In the genomic region with DNA sequence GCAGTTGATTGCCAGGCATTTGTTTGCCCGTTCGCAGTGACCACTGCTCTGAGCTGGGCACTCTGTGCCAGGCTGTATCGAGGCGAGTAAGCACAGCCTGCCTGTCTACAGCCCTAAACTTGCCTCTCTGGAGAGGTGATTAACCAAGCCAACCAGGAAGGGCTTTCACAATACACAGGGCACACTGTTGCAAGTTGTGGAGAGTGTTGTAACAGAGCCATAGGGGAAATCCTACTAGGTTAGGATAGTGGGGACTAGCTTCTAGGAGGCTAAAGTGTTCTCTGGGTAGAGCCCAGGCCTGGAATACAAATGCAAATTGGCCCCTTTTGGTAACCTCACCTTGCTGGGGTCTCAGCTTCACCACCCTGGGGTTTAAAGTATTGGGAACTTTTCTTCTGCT, we compare ENCODE assay signal across 12 cellular contexts. TPM values are rescaled to one million over a fixed set of nuclear protein-coding genes. Genes with fewer than 3 reads are reported as not detected.
DNase-seq lines count a peak whose midpoint lies in the region; ATAC-seq and TF ChIP-seq lines count a peak whose summit lies in the region.
"Had no signal": no experiment of that assay in that cellular context is flagged by ENCODE, and none has a peak within 500 bp of the region (broad histone marks: within the 10 kb centered on the region; RNA-seq: fewer than 3 reads in every experiment).

No MANE protein-coding gene starts in this region.

- H3K36me3 Mint-ChIP-seq in activated B cell treated with CpG ODN at 0.5 μM for 24 hours (ENCODE audit: low read depth), result peaks cover 70% of the 10 kb centered on the region

- H3K27me3 Mint-ChIP-seq in activated B cell treated with CpG ODN at 0.5 μM for 24 hours, result no peaks in the 10 kb centered on the region
- no peaks in the 10 kb centered on the region for H3K27me3 Mint-ChIP-seq in stimulated activated naive CD8-positive, alpha-beta T cell treated with anti-CD3 and anti-CD28 coated beads, Interleukin-15, amount 100 ng/mL, for 72 hours

- no peak overlapping the region for H3K4me3 Mint-ChIP-seq in activated B cell treated with CpG ODN at 0.5 μM for 24 hours
- no peak overlapping the region for H3K4me3 Mint-ChIP-seq in stimulated activated naive CD8-positive, alpha-beta T cell treated with anti-CD3 and anti-CD28 coated beads, Interleukin-15, amount 100 ng/mL, for 72 hours

- 87% methylated on average over 4 of the region's 4 CpGs for WGBS in right cardiac atrium

- no peaks in the 10 kb centered on the region for H3K27me3 ChIP-seq in right cardiac atrium (ENCODE audit: control insufficient read depth, insufficient read depth)
- H3K27me3 ChIP-seq: tibial nerve had no signal

- DNase-seq in SIG-M5 treated with dmso at 0.1 percent for 504 hours (lab: John Stamatoyannopoulos, UW; ENCODE audit: unreplicated experiment), result peak; percentile 82
- no peak for DNase-seq in SIG-M5 (lab: John Stamatoyannopoulos, UW)
- no peak for DNase-seq in activated B cell treated with CpG ODN at 0.5 μM for 24 hours
- peak in 2 of 3 donors; percentile 24 to 43 for DNase-seq in right cardiac atrium
- DNase-seq in stimulated activated naive CD8-positive, alpha-beta T cell treated with anti-CD3 and anti-CD28 coated beads, Interleukin-15, amount 100 ng/mL, for 72 hours, result no peak
- DNase-seq in stimulated activated CD8-positive, alpha-beta memory T cell treated with anti-CD3 and anti-CD28 coated beads, Interleukin-4, amount 100 ng/mL, for 48 hours, result no peak
- no peak for DNase-seq in NCI-H82 (lab: John Stamatoyannopoulos, UW)
- DNase-seq: 8988T, T-helper 2 cell had no signal

- no peaks in the 10 kb centered on the region for H3K4me1 ChIP-seq in right cardiac atrium (ENCODE audit: control insufficient read depth, insufficient read depth, low read length)
- H3K4me1 ChIP-seq: tibial nerve had no signal

- peaks cover 80% of the 10 kb centered on the region for H3K4me1 Mint-ChIP-seq in activated B cell treated with CpG ODN at 0.5 μM for 24 hours
- H3K4me1 Mint-ChIP-seq in stimulated activated naive CD8-positive, alpha-beta T cell treated with anti-CD3 and anti-CD28 coated beads, Interleukin-15, amount 100 ng/mL, for 72 hours, result peaks cover 69% of the 10 kb centered on the region

- POLR2A ChIA-PET in activated B cell treated with CpG ODN at 0.5 μM for 24 hours (lab: Charles Lee), result interaction anchor here (4.1 to 16.6 kb wide), 2 partner anchors 11 to 20 kb away, joined by 42 to 440 read pairs; no protein-coding TSS in a partner anchor

- intact Hi-C loops in activated B cell treated with CpG ODN at 0.5 μM for 24 hours (cut with micrococcal nuclease), result no loop called here
- intact Hi-C loops in right cardiac atrium (cut with DNase I), result no loop called here

- H3K9me3 Mint-ChIP-seq in activated B cell treated with CpG ODN at 0.5 μM for 24 hours, result no peaks in the 10 kb centered on the region
- H3K9me3 Mint-ChIP-seq in stimulated activated naive CD8-positive, alpha-beta T cell treated with anti-CD3 and anti-CD28 coated beads, Interleukin-15, amount 100 ng/mL, for 72 hours, result no peaks in the 10 kb centered on the region

- no peaks in the 10 kb centered on the region for H3K9me3 ChIP-seq in right cardiac atrium (ENCODE audit: control insufficient read depth, low read length)
- H3K9me3 ChIP-seq: tibial nerve had no signal

- H3K27ac ChIP-seq in right cardiac atrium (ENCODE audit: low read length), result no peak overlapping the region
- H3K27ac ChIP-seq: tibial nerve had no signal

- peak overlapping the region; percentile 97 for H3K27ac Mint-ChIP-seq in activated B cell treated with CpG ODN at 0.5 μM for 24 hours
- H3K27ac Mint-ChIP-seq in stimulated activated naive CD8-positive, alpha-beta T cell treated with anti-CD3 and anti-CD28 coated beads, Interleukin-15, amount 100 ng/mL, for 72 hours, result peak overlapping the region; percentile 5 to 35

- no peak overlapping the region for H3K4me3 ChIP-seq in right cardiac atrium (ENCODE audit: low read length)
- H3K4me3 ChIP-seq: K562, tibial nerve had no signal

- TF ChIP-seq CTCF in activated B cell treated with CpG ODN at 0.5 μM for 24 hours (IDR thresholded peaks at IDR 0.05), result no peak

- CTCF ChIA-PET in activated B cell treated with CpG ODN at 0.5 μM for 24 hours (lab: Charles Lee), result interaction anchor here (1.4 to 7.2 kb wide), 3 partner anchors 9 to 58 kb away, joined by 7 to 107 read pairs (median 34); no protein-coding TSS in a partner anchor

- ATAC-seq in activated B cell treated with CpG ODN at 0.5 μM for 24 hours (ENCODE audit: low read depth) (no peak), right cardiac atrium (peak; percentile 67 to 77), GM21576 (IDR thresholded peaks at IDR 0.05; ENCODE audit: unreplicated experiment) (no peak)
- peak; percentile 63 for ATAC-seq in stimulated activated naive CD8-positive, alpha-beta T cell treated with anti-CD3 and anti-CD28 coated beads, Interleukin-15, amount 100 ng/mL, for 72 hours
- ATAC-seq: K562 had no signal

RNA-seq across cellular contexts. Expression of a gene that starts 23.8 kb away (rescaled TPM):
- total RNA-seq in activated B cell treated with CpG ODN at 0.5 μM for 24 hours (183 and 194 TPM in 2 replicates), right cardiac atrium (10 to 100 TPM; 37.2 to 45.9 (median 39.5) TPM)
- 16.3 TPM for polyA plus RNA-seq in right cardiac atrium

Comparison
In these comparisons a context has a peak if more than half of its experiments do, and no peak if none do; other contexts are left out.
1. DNase-seq: peak in SIG-M5 treated with dmso at 0.1 percent for 504 hours (single experiment) and right cardiac atrium (2 of 3); none in SIG-M5 (single experiment), activated B cell treated with CpG ODN at 0.5 μM for 24 hours (single experiment), stimulated activated naive CD8-positive, alpha-beta T cell treated with anti-CD3 and anti-CD28 coated beads, Interleukin-15, amount 100 ng/mL, for 72 hours (0 of 2), stimulated activated CD8-positive, alpha-beta memory T cell treated with anti-CD3 and anti-CD28 coated beads, Interleukin-4, amount 100 ng/mL, for 48 hours (single experiment) and NCI-H82 (single experiment).
2. ATAC-seq: peak in right cardiac atrium (2 of 2) and stimulated activated naive CD8-positive, alpha-beta T cell treated with anti-CD3 and anti-CD28 coated beads, Interleukin-15, amount 100 ng/mL, for 72 hours (single experiment); none in activated B cell treated with CpG ODN at 0.5 μM for 24 hours (single experiment) and GM21576 (single experiment).